Comparison of ENCODE assay signal across 1 cellular context in the genomic region with DNA sequence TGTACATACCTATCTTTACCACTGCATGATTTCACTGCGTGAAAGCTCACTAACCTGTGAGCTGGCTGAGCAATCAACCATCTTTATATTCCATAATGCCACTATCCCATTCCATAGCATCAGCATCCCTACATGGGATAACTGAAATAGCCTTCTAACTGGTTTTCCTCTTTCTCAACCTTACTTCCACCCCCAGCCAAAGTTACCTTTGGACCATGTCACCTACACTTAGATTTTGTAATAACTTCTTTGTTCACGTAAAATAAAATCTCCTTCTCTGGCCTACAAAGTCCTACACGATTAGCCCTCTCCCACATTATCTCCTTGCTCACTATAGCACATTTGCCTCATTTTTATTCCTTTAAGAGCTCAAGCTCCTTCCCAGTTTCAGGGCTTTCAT.
TF ChIP-seq lines count a peak whose summit lies in the region.

No MANE protein-coding gene starts in this region.

TF ChIP-seq in endothelial cell of umbilical vein, 7 proteins besides CTCF, POLR2A, EP300 and RAD21:
- TF ChIP-seq JUN (IDR thresholded peaks at IDR 0.05; ENCODE audit: borderline replicate concordance, insufficient read depth, insufficient read length, low read depth) (no peak), MYC (IDR thresholded peaks at IDR 0.05; ENCODE audit: low read depth, low read length) (no peak), EZH2 (IDR thresholded peaks at IDR 0.05; ENCODE audit: borderline replicate concordance, low read depth, low read length, severe bottlenecking) (no peak), POLR2AphosphoS5 (IDR thresholded peaks at IDR 0.05; ENCODE audit: insufficient read depth, low read depth, low read length) (no peak), MAX (IDR thresholded peaks at IDR 0.05; ENCODE audit: insufficient read depth, insufficient read length) (no peak), GATA2 (IDR thresholded peaks at IDR 0.05; ENCODE audit: insufficient read depth, insufficient read length, low read depth, low read length) (no peak), FOS (IDR thresholded peaks at IDR 0.05; ENCODE audit: borderline replicate concordance, insufficient read depth, low read length) (no peak)
